Comparison of ENCODE assay signal across 25 cellular contexts in genomic region chr2:77512521-77512920, GRCh38. TPM values are rescaled to one million over a fixed set of nuclear protein-coding genes. Genes with fewer than 3 reads are reported as not detected.
DNase-seq lines count a peak whose midpoint lies in the region; ATAC-seq and TF ChIP-seq lines count a peak whose summit lies in the region.
"Had no signal": no experiment of that assay in that cellular context is flagged by ENCODE, and none has a peak within 500 bp of the region (broad histone marks: within the 10 kb centered on the region; RNA-seq: fewer than 3 reads in every experiment).

No MANE protein-coding gene starts in this region.

- POLR2A ChIA-PET in activated CD8-positive, alpha-beta T cell treated with anti-CD3 and anti-CD28 coated beads, Interleukin-2, amount 10 ng/mL, durations not matched to agents 7 days and 5 days (lab: Charles Lee) = no interaction called here

- H3K36me3 Mint-ChIP-seq in activated CD8-positive, alpha-beta T cell treated with anti-CD3 and anti-CD28 coated beads, Interleukin-2, amount 10 ng/mL, durations not matched to agents 7 days and 5 days (ENCODE audit: low read depth) = no peaks in the 10 kb centered on the region
- H3K36me3 Mint-ChIP-seq: activated CD4-positive, alpha-beta memory T cell treated with anti-CD3 and anti-CD28 coated beads for 36 hours; activated naive CD4-positive, alpha-beta T cell treated with anti-CD3 and anti-CD28 coated beads, Interleukin-2, amount 10 ng/mL, durations not matched to agents 7 days and 5 days; CD4-positive, CD25-positive, alpha-beta regulatory T cell; immature natural killer cell; naive B cell; T-cell had no signal

- no peak for TF ChIP-seq RAD21 in Ishikawa (IDR thresholded peaks at IDR 0.05; ENCODE audit: low read depth)

- H3K9me3 Mint-ChIP-seq in activated CD8-positive, alpha-beta T cell treated with anti-CD3 and anti-CD28 coated beads, Interleukin-2, amount 10 ng/mL, durations not matched to agents 7 days and 5 days (ENCODE audit: insufficient read depth) = peaks cover 7% of the 10 kb centered on the region
- H3K9me3 Mint-ChIP-seq: dendritic cell treated with granulocyte-macrophage colony-stimulating factor and Interleukin-4, amounts not matched to agents 40 ng/mL and 50 ng/mL, for 4 days; naive B cell had no signal

- H3K27me3 Mint-ChIP-seq in activated CD8-positive, alpha-beta T cell treated with anti-CD3 and anti-CD28 coated beads, Interleukin-2, amount 10 ng/mL, durations not matched to agents 7 days and 5 days (ENCODE audit: low read depth) = no peaks in the 10 kb centered on the region
- H3K27me3 Mint-ChIP-seq: activated CD4-positive, alpha-beta memory T cell treated with anti-CD3 and anti-CD28 coated beads for 36 hours; activated naive CD4-positive, alpha-beta T cell treated with anti-CD3 and anti-CD28 coated beads, Interleukin-2, amount 10 ng/mL, durations not matched to agents 7 days and 5 days; CD4-positive, CD25-positive, alpha-beta regulatory T cell; dendritic cell treated with granulocyte-macrophage colony-stimulating factor and Interleukin-4, amounts not matched to agents 40 ng/mL and 50 ng/mL, for 4 days; naive B cell; T-cell had no signal

- no peaks in the 10 kb centered on the region for H3K4me1 Mint-ChIP-seq in activated CD8-positive, alpha-beta T cell treated with anti-CD3 and anti-CD28 coated beads, Interleukin-2, amount 10 ng/mL, durations not matched to agents 7 days and 5 days (ENCODE audit: low read depth)
- H3K4me1 Mint-ChIP-seq: activated naive CD4-positive, alpha-beta T cell treated with anti-CD3 and anti-CD28 coated beads, Interleukin-2, amount 10 ng/mL, durations not matched to agents 7 days and 5 days; CD4-positive, CD25-positive, alpha-beta regulatory T cell; immature natural killer cell; naive B cell; T-cell had no signal

- CTCF ChIA-PET in activated CD8-positive, alpha-beta T cell treated with anti-CD3 and anti-CD28 coated beads, Interleukin-2, amount 10 ng/mL, durations not matched to agents 7 days and 5 days (lab: Charles Lee) = no interaction called here

- H3K4me3 Mint-ChIP-seq in activated CD8-positive, alpha-beta T cell treated with anti-CD3 and anti-CD28 coated beads, Interleukin-2, amount 10 ng/mL, durations not matched to agents 7 days and 5 days = no peak overlapping the region
- H3K4me3 Mint-ChIP-seq: activated CD4-positive, alpha-beta memory T cell treated with anti-CD3 and anti-CD28 coated beads for 36 hours; activated naive CD4-positive, alpha-beta T cell treated with anti-CD3 and anti-CD28 coated beads, Interleukin-2, amount 10 ng/mL, durations not matched to agents 7 days and 5 days; CD4-positive, CD25-positive, alpha-beta regulatory T cell; dendritic cell treated with granulocyte-macrophage colony-stimulating factor and Interleukin-4, amounts not matched to agents 40 ng/mL and 50 ng/mL, for 4 days; immature natural killer cell; naive B cell; T-cell had no signal

- no peak for TF ChIP-seq EP300 in Ishikawa (IDR thresholded peaks at IDR 0.05; ENCODE audit: borderline replicate concordance)

- peak; percentile 19 for DNase-seq in astrocyte of the hippocampus (ENCODE audit: low read depth, low spot score)
- peak; percentile 28 for DNase-seq in kidney tubule cell (ENCODE audit: low spot score)
- no peak for DNase-seq in NCI-H69 (lab: John Stamatoyannopoulos, UW)
- no peak for DNase-seq in NCI-H345 treated with DMSO at 0.1 percent for 48 hours (lab: John Stamatoyannopoulos, UW; ENCODE audit: unreplicated experiment)
- DNase-seq in iPS-NIHi7 (ENCODE audit: extremely low spot score) = no peak
- DNase-seq in activated CD8-positive, alpha-beta T cell treated with anti-CD3 and anti-CD28 coated beads, Interleukin-2, amount 10 ng/mL, durations not matched to agents 7 days and 5 days = no peak
- DNase-seq: activated CD4-positive, alpha-beta memory T cell treated with anti-CD3 and anti-CD28 coated beads for 36 hours; activated CD4-positive, CD25-positive, alpha-beta regulatory T cell treated with anti-CD3 and anti-CD28 coated beads, Interleukin-2, amount 50 U/mL, for 72 hours; activated CD8-positive, alpha-beta memory T cell treated with anti-CD3 and anti-CD28 coated beads, Interleukin-2, amount 50 U/mL, for 48 hours; activated naive CD4-positive, alpha-beta T cell treated with anti-CD3 and anti-CD28 coated beads, Interleukin-2, amount 10 ng/mL, durations not matched to agents 7 days and 5 days; amniotic stem cell; CD4-positive, CD25-positive, alpha-beta regulatory T cell; GM23248; immature natural killer cell; left ventricle myocardium inferior; naive B cell; NCI-H2171; NCI-H524; SIG-M5; stimulated activated CD4-positive, alpha-beta T cell treated with anti-CD3 and anti-CD28 coated beads, Interleukin-2, amount 100 ng/mL, for 48 hours; T-cell had no signal

- no peak for ATAC-seq in activated CD8-positive, alpha-beta T cell treated with anti-CD3 and anti-CD28 coated beads, Interleukin-2, amount 10 ng/mL, durations not matched to agents 7 days and 5 days
- ATAC-seq: T-cell had no signal

- H3K27ac Mint-ChIP-seq in activated CD8-positive, alpha-beta T cell treated with anti-CD3 and anti-CD28 coated beads, Interleukin-2, amount 10 ng/mL, durations not matched to agents 7 days and 5 days = no peak overlapping the region
- H3K27ac Mint-ChIP-seq: activated CD4-positive, alpha-beta memory T cell treated with anti-CD3 and anti-CD28 coated beads for 36 hours; activated naive CD4-positive, alpha-beta T cell treated with anti-CD3 and anti-CD28 coated beads, Interleukin-2, amount 10 ng/mL, durations not matched to agents 7 days and 5 days; CD4-positive, CD25-positive, alpha-beta regulatory T cell; dendritic cell treated with granulocyte-macrophage colony-stimulating factor and Interleukin-4, amounts not matched to agents 40 ng/mL and 50 ng/mL, for 4 days; immature natural killer cell; naive B cell; T-cell had no signal

TF ChIP-seq in Ishikawa, 13 proteins besides CTCF, POLR2A, EP300 and RAD21:
- TF ChIP-seq NFIC (IDR thresholded peaks at IDR 0.05) (no peak), EGR1 (IDR thresholded peaks at IDR 0.05) (no peak), TEAD4 (IDR thresholded peaks at IDR 0.05) (0 out of 2 replicates have a peak, but pooled peaks have one; percentile 15), REST (IDR thresholded peaks at IDR 0.05; ENCODE audit: low read depth) (no peak), MAX (IDR thresholded peaks at IDR 0.05) (no peak)

RNA-seq across cellular contexts. Expression of gene LRRTM4, which starts 9.7 kb away (rescaled TPM):
- not detected for total RNA-seq in activated CD8-positive, alpha-beta T cell treated with anti-CD3 and anti-CD28 coated beads, Interleukin-2, amount 10 ng/mL, durations not matched to agents 7 days and 5 days
- total RNA-seq: activated CD4-positive, alpha-beta memory T cell treated with anti-CD3 and anti-CD28 coated beads for 36 hours; CD4-positive, CD25-positive, alpha-beta regulatory T cell; GM23248; osteoblast; suprapubic skin; T-cell had no signal

Comparison
In these comparisons a context has a peak if more than half of its experiments do, and no peak if none do; other contexts are left out.
1. DNase-seq: peak in astrocyte of the hippocampus (single experiment) and kidney tubule cell (single experiment); none in NCI-H69 (single experiment), NCI-H345 treated with DMSO at 0.1 percent for 48 hours (single experiment), iPS-NIHi7 (single experiment) and activated CD8-positive, alpha-beta T cell treated with anti-CD3 and anti-CD28 coated beads, Interleukin-2, amount 10 ng/mL, durations not matched to agents 7 days and 5 days (single experiment).